35 cellular contexts compared by ENCODE assay signal in the genomic region with DNA sequence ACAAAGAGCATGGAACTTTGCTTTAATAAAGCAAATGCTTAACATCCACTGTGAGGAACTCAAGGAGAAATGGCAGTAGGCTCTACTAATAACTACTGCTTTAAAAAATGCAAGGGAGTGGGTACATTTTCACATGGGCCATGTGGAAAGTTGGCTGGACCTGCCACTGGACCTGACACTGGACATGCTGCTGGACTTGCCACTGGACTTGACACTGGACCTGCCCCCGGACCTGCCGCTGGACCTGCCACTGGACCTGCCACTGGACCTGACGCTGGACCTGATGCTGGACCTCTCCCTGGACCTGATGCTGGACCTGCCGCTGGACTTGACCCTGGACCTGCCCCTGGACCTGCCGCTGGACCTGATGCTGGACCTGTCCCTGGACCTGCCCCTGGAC.
"Had no signal": no experiment of that assay in that cellular context is flagged by ENCODE, and none has a peak within 500 bp of the region (broad histone marks: within the 10 kb centered on the region; RNA-seq: fewer than 3 reads in every experiment).

No MANE protein-coding gene starts in this region.

- H3K9me3 Mint-ChIP-seq: activated CD4-positive, alpha-beta memory T cell treated with anti-CD3 and anti-CD28 coated beads for 36 hours; activated CD4-positive, alpha-beta T cell treated with anti-CD3 and anti-CD28 coated beads, Interleukin-2, amount 10 ng/mL, durations not matched to agents 24 days and 14 days; activated naive CD4-positive, alpha-beta T cell treated with anti-CD3 and anti-CD28 coated beads for 36 hours; activated naive CD4-positive, alpha-beta T cell treated with anti-CD3 and anti-CD28 coated beads, Interleukin-2, amount 50 U/mL, for 24 hours; activated naive CD8-positive, alpha-beta T cell treated with anti-CD3 and anti-CD28 coated beads for 36 hours; activated naive CD8-positive, alpha-beta T cell treated with anti-CD3 and anti-CD28 coated beads, Interleukin-2, amount 50 U/mL, for 24 hours; activated T-helper 1 cell treated with anti-CD3 and anti-CD28 coated beads, Interleukin-12 subunit alpha, Interleukin-12 subunit beta, Interleukin-2, Interleukin-4 antibody, amounts not matched to agents 30 ng/mL and 10 ng/mL and 1 ng/mL, durations not matched to agents 14 hours and 24 hours and 36 hours; activated T-helper 2 cell treated with anti-CD3 and anti-CD28 coated beads, Interferon-gamma antibody, Interleukin-2, Interleukin-4, amounts not matched to agents 10 μg/mL and 5 μg/mL and 100 μg/mL, durations not matched to agents 14 hours and 24 hours and 36 hours; brain; T-helper 2 cell treated with Interferon-gamma antibody and Interleukin-4, amounts not matched to agents 5 μg/mL and 100 μg/mL, for 36 hours had no signal

- H3K9me3 ChIP-seq: adrenal gland, breast epithelium, colonic mucosa, gastrocnemius medialis had no signal

- H3K27ac Mint-ChIP-seq: activated CD4-positive, alpha-beta memory T cell treated with anti-CD3 and anti-CD28 coated beads for 36 hours; activated CD4-positive, alpha-beta T cell treated with anti-CD3 and anti-CD28 coated beads for 36 hours; activated CD4-positive, alpha-beta T cell treated with anti-CD3 and anti-CD28 coated beads, Interleukin-2, amount 10 ng/mL, durations not matched to agents 24 days and 14 days; activated CD8-positive, alpha-beta memory T cell treated with anti-CD3 and anti-CD28 coated beads, Interleukin-2, amount 10 ng/mL, durations not matched to agents 7 days and 5 days; activated CD8-positive, alpha-beta T cell treated with anti-CD3 and anti-CD28 coated beads, Interleukin-2, amount 10 ng/mL, durations not matched to agents 7 days and 5 days; activated naive CD4-positive, alpha-beta T cell treated with anti-CD3 and anti-CD28 coated beads for 36 hours; activated naive CD4-positive, alpha-beta T cell treated with anti-CD3 and anti-CD28 coated beads, Interleukin-2, amount 50 U/mL, for 24 hours; activated naive CD8-positive, alpha-beta T cell treated with anti-CD3 and anti-CD28 coated beads for 36 hours; activated naive CD8-positive, alpha-beta T cell treated with anti-CD3 and anti-CD28 coated beads, Interleukin-2, amount 50 U/mL, for 24 hours; activated T-helper 1 cell treated with anti-CD3 and anti-CD28 coated beads, Interleukin-12 subunit alpha, Interleukin-12 subunit beta, Interleukin-2, Interleukin-4 antibody, amounts not matched to agents 30 ng/mL and 10 ng/mL and 1 ng/mL, durations not matched to agents 14 hours and 24 hours and 36 hours; activated T-helper 2 cell treated with anti-CD3 and anti-CD28 coated beads, Interferon-gamma antibody, Interleukin-2, Interleukin-4, amounts not matched to agents 10 μg/mL and 5 μg/mL and 100 μg/mL, durations not matched to agents 14 hours and 24 hours and 36 hours; brain; T-helper 17 cell; T-helper 2 cell treated with Interferon-gamma antibody and Interleukin-4, amounts not matched to agents 5 μg/mL and 100 μg/mL, for 36 hours had no signal

- H3K4me1 Mint-ChIP-seq: activated CD4-positive, alpha-beta T cell treated with anti-CD3 and anti-CD28 coated beads, Interleukin-2, amount 10 ng/mL, durations not matched to agents 24 days and 14 days; activated CD8-positive, alpha-beta memory T cell treated with anti-CD3 and anti-CD28 coated beads, Interleukin-2, amount 10 ng/mL, durations not matched to agents 7 days and 5 days; activated naive CD8-positive, alpha-beta T cell treated with anti-CD3 and anti-CD28 coated beads, Interleukin-2, amount 50 U/mL, for 24 hours had no signal

- H3K4me3 Mint-ChIP-seq: activated CD4-positive, alpha-beta memory T cell treated with anti-CD3 and anti-CD28 coated beads for 36 hours; activated CD4-positive, alpha-beta T cell treated with anti-CD3 and anti-CD28 coated beads for 36 hours; activated CD4-positive, alpha-beta T cell treated with anti-CD3 and anti-CD28 coated beads, Interleukin-2, amount 10 ng/mL, durations not matched to agents 24 days and 14 days; activated CD8-positive, alpha-beta memory T cell treated with anti-CD3 and anti-CD28 coated beads, Interleukin-2, amount 10 ng/mL, durations not matched to agents 7 days and 5 days; activated CD8-positive, alpha-beta T cell treated with anti-CD3 and anti-CD28 coated beads, Interleukin-2, amount 10 ng/mL, durations not matched to agents 7 days and 5 days; activated naive CD4-positive, alpha-beta T cell treated with anti-CD3 and anti-CD28 coated beads for 36 hours; activated naive CD4-positive, alpha-beta T cell treated with anti-CD3 and anti-CD28 coated beads, Interleukin-2, amount 50 U/mL, for 24 hours; activated naive CD8-positive, alpha-beta T cell treated with anti-CD3 and anti-CD28 coated beads for 36 hours; activated naive CD8-positive, alpha-beta T cell treated with anti-CD3 and anti-CD28 coated beads, Interleukin-2, amount 50 U/mL, for 24 hours; activated T-helper 1 cell treated with anti-CD3 and anti-CD28 coated beads, Interleukin-12 subunit alpha, Interleukin-12 subunit beta, Interleukin-2, Interleukin-4 antibody, amounts not matched to agents 30 ng/mL and 10 ng/mL and 1 ng/mL, durations not matched to agents 14 hours and 24 hours and 36 hours; brain; T-helper 17 cell; T-helper 2 cell treated with Interferon-gamma antibody and Interleukin-4, amounts not matched to agents 5 μg/mL and 100 μg/mL, for 36 hours had no signal

- H3K36me3 ChIP-seq: adrenal gland, breast epithelium, cardiac muscle cell, colonic mucosa, gastrocnemius medialis had no signal

- H3K27ac ChIP-seq: adrenal gland, breast epithelium, cardiac muscle cell, colonic mucosa, gastrocnemius medialis had no signal

- H3K36me3 Mint-ChIP-seq: activated CD4-positive, alpha-beta memory T cell treated with anti-CD3 and anti-CD28 coated beads for 36 hours; activated CD8-positive, alpha-beta memory T cell treated with anti-CD3 and anti-CD28 coated beads, Interleukin-2, amount 10 ng/mL, durations not matched to agents 7 days and 5 days; activated naive CD4-positive, alpha-beta T cell treated with anti-CD3 and anti-CD28 coated beads, Interleukin-2, amount 50 U/mL, for 24 hours; activated naive CD8-positive, alpha-beta T cell treated with anti-CD3 and anti-CD28 coated beads for 36 hours; brain had no signal

- H3K27me3 ChIP-seq: adrenal gland, breast epithelium, cardiac muscle cell, colonic mucosa, gastrocnemius medialis had no signal

- DNase-seq: activated CD4-positive, alpha-beta memory T cell treated with anti-CD3 and anti-CD28 coated beads for 36 hours; activated CD4-positive, alpha-beta T cell treated with anti-CD3 and anti-CD28 coated beads for 36 hours; activated CD4-positive, alpha-beta T cell treated with anti-CD3 and anti-CD28 coated beads, Interleukin-2, amount 10 ng/mL, durations not matched to agents 24 days and 14 days; activated CD4-positive, CD25-positive, alpha-beta regulatory T cell; activated CD4-positive, CD25-positive, alpha-beta regulatory T cell treated with anti-CD3 and anti-CD28 coated beads, Interleukin-2, amount 50 U/mL, for 72 hours; activated CD8-positive, alpha-beta memory T cell treated with anti-CD3 and anti-CD28 coated beads, Interleukin-2, amount 10 ng/mL, durations not matched to agents 7 days and 5 days; activated CD8-positive, alpha-beta memory T cell treated with anti-CD3 and anti-CD28 coated beads, Interleukin-2, amount 50 U/mL, for 4 hours; activated CD8-positive, alpha-beta T cell treated with anti-CD3 and anti-CD28 coated beads, Interleukin-2, amount 10 ng/mL, durations not matched to agents 7 days and 5 days; activated effector memory CD4-positive, alpha-beta T cell treated with anti-CD3 and anti-CD28 coated beads, Interleukin-2, amount 50 U/mL, for 16 hours; activated naive CD4-positive, alpha-beta T cell treated with anti-CD3 and anti-CD28 coated beads for 36 hours; activated naive CD8-positive, alpha-beta T cell treated with anti-CD3 and anti-CD28 coated beads for 36 hours; activated naive CD8-positive, alpha-beta T cell treated with anti-CD3 and anti-CD28 coated beads, Interleukin-2, amount 50 U/mL, for 24 hours; activated T-cell treated with anti-CD3 and anti-CD28 coated beads, Interleukin-2, amount 50 U/mL, for 1 hour; activated T-cell treated with anti-CD3 and anti-CD28 coated beads, Interleukin-2, amount 50 U/mL, for 48 hours; adrenal gland; amygdala; aorta; central memory CD4-positive, alpha-beta T cell; cerebellar nuclear complex; colonic mucosa; effector CD8-positive, alpha-beta T cell; foreskin fibroblast; gastrocnemius medialis; glutamatergic neuron; T-helper 1 cell; T-helper 17 cell; T1000 had no signal

- H3K4me3 ChIP-seq: adrenal gland, breast epithelium, cardiac muscle cell, colonic mucosa, gastrocnemius medialis had no signal

- H3K27me3 Mint-ChIP-seq: activated CD4-positive, alpha-beta T cell treated with anti-CD3 and anti-CD28 coated beads for 36 hours; activated CD4-positive, alpha-beta T cell treated with anti-CD3 and anti-CD28 coated beads, Interleukin-2, amount 10 ng/mL, durations not matched to agents 24 days and 14 days had no signal

- ATAC-seq: activated CD4-positive, alpha-beta T cell treated with anti-CD3 and anti-CD28 coated beads for 36 hours; activated CD8-positive, alpha-beta memory T cell treated with anti-CD3 and anti-CD28 coated beads, Interleukin-2, amount 10 ng/mL, durations not matched to agents 7 days and 5 days; activated CD8-positive, alpha-beta T cell treated with anti-CD3 and anti-CD28 coated beads, Interleukin-2, amount 10 ng/mL, durations not matched to agents 7 days and 5 days; activated naive CD8-positive, alpha-beta T cell treated with anti-CD3 and anti-CD28 coated beads, Interleukin-2, amount 50 U/mL, for 24 hours; esophagus mucosa; gastrocnemius medialis had no signal

- H3K4me1 ChIP-seq: breast epithelium had no signal
